17 cellular contexts compared by ENCODE assay signal in the genomic region with DNA sequence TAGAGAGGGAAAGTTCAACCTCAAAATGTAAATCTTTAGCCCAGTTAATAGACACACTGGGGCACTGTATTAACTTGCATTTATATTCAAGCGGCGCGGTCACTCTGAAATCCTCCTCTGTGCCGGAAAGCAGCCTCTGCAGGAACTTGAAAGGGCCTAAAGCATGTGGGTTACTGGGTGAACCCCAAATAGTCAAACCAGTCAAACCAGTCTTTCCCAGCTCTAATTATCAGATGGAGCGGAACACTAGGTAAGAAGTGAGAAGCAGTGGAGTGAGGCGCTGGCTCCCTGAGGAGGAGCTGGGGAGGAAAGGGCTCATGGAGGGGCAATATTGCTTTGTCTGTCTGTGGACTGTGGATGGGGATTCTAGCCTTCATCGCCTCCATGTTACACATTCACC.
DNase-seq lines count a peak whose midpoint lies in the region; ATAC-seq and TF ChIP-seq lines count a peak whose summit lies in the region.
"Had no signal": no experiment of that assay in that cellular context is flagged by ENCODE, and none has a peak within 500 bp of the region (broad histone marks: within the 10 kb centered on the region; RNA-seq: fewer than 3 reads in every experiment).

No MANE protein-coding gene starts in this region.

- peak overlapping the region; percentile 50 for H3K27ac ChIP-seq in left ventricle myocardium inferior (replicated peaks)
- H3K27ac ChIP-seq: transverse colon had no signal

- no peak overlapping the region for H3K4me3 ChIP-seq in left ventricle myocardium inferior
- H3K4me3 ChIP-seq: transverse colon had no signal

- no peaks in the 10 kb centered on the region for H3K36me3 ChIP-seq in left ventricle myocardium inferior
- H3K36me3 ChIP-seq: transverse colon had no signal

- no peak for DNase-seq in left ventricle myocardium inferior
- no peak for DNase-seq in left ventricle myocardium superior
- DNase-seq in hypothalamus (lab: John Stamatoyannopoulos, UW), result peak in 26 of 51 donors; percentile 8 to 81 (median 32)
- DNase-seq in nucleus accumbens (lab: John Stamatoyannopoulos, UW), result peak in 30 of 56 donors; percentile 8 to 69 (median 34)
- DNase-seq in ureter (ENCODE audit: low spot score), result peak; percentile 80
- no peak for DNase-seq in activated CD4-positive, CD25-positive, alpha-beta regulatory T cell treated with anti-CD3 and anti-CD28 coated beads, Interleukin-2, amount 50 U/mL, for 72 hours
- DNase-seq: activated CD8-positive, alpha-beta T cell treated with anti-CD3 and anti-CD28 coated beads, Interleukin-2, amount 10 ng/mL, durations not matched to agents 7 days and 5 days; cerebellar nuclear complex; DND-41; MV-4-11; naive B cell; NCI-H748 treated with DMSO at 0.1 percent for 48 hours; stimulated activated CD4-positive, alpha-beta T cell treated with anti-CD3 and anti-CD28 coated beads, Interleukin-1b, Interleukin-23, amount 100 ng/mL, for 48 hours; transverse colon had no signal

- intact Hi-C loops in left ventricle myocardium inferior (cut with micrococcal nuclease) (no loop called here), left ventricle myocardium superior (cut with micrococcal nuclease) (no loop called here)

- peaks cover 42% of the 10 kb centered on the region for H3K4me1 ChIP-seq in left ventricle myocardium inferior

- no peak for TF ChIP-seq CTCF in left ventricle myocardium inferior (IDR thresholded peaks at IDR 0.05; ENCODE audit: borderline replicate concordance)

- H3K9me3 ChIP-seq in left ventricle myocardium inferior (replicated peaks), result no peaks in the 10 kb centered on the region
- H3K9me3 ChIP-seq: transverse colon had no signal

- ATAC-seq in left ventricle myocardium superior, result no peak
- ATAC-seq in HG03521 (IDR thresholded peaks at IDR 0.05; ENCODE audit: unreplicated experiment), result no peak
- ATAC-seq in GM21576 (IDR thresholded peaks at IDR 0.05; ENCODE audit: unreplicated experiment), result no peak
- ATAC-seq: activated CD8-positive, alpha-beta T cell treated with anti-CD3 and anti-CD28 coated beads, Interleukin-2, amount 10 ng/mL, durations not matched to agents 7 days and 5 days; HepG2 had no signal

- no peaks in the 10 kb centered on the region for H3K27me3 ChIP-seq in left ventricle myocardium inferior (ENCODE audit: low read depth)
- H3K27me3 ChIP-seq: transverse colon had no signal

Comparison
In these comparisons a context has a peak if more than half of its experiments do, and no peak if none do; other contexts are left out.
1. DNase-seq: peak in hypothalamus (26 of 51), nucleus accumbens (30 of 56) and ureter (single experiment); none in left ventricle myocardium inferior (single experiment), left ventricle myocardium superior (single experiment) and activated CD4-positive, CD25-positive, alpha-beta regulatory T cell treated with anti-CD3 and anti-CD28 coated beads, Interleukin-2, amount 50 U/mL, for 72 hours (single experiment).